14 cellular contexts compared by ENCODE assay signal in the genomic region with DNA sequence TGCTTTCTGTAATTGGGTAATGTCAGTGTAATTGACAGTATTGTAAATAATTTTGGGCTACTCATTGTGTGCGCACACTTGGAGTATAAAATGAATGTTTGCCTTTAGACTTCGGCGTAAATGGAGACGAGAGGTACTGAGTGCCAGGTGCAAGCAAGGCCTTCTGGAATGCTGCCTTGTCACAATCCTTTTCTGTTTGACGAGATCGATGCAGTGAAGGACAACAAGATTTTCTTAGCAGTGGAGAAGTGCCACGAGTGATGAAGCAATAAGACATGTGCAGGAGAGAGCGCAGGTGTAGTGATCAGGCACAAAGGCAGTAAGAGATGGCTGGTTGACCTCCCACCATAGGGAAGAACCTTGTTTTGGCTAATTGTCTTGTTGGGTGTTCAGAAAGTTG.
DNase-seq lines count a peak whose midpoint lies in the region; ATAC-seq, FAIRE-seq and TF ChIP-seq lines count a peak whose summit lies in the region.
"Had no signal": no experiment of that assay in that cellular context is flagged by ENCODE, and none has a peak within 500 bp of the region (broad histone marks: within the 10 kb centered on the region; RNA-seq: fewer than 3 reads in every experiment).

No MANE protein-coding gene starts in this region.

- peaks cover 0 to 9% of the 10 kb centered on the region in 2 experiments; a peak in 2 of 4 replicates for H3K79me2 ChIP-seq in H1 (ENCODE audit: control insufficient read depth in 1 of 2, insufficient read depth in 2 of 2, low read length in 2 of 2)
- H3K79me2 ChIP-seq: parathyroid adenoma had no signal

- no peak overlapping the region for H3K4ac ChIP-seq in H1 (replicated peaks; ENCODE audit: insufficient read length, low read depth, low read length)

- no peak for TF ChIP-seq POLR2A in H1 (IDR thresholded peaks at IDR 0.05; ENCODE audit: control extremely low read depth in 1 of 2, low read depth in 2 of 2, low read length in 2 of 2)

- no peak overlapping the region for H2AFZ ChIP-seq in H1 (ENCODE audit: low read length)
- H2AFZ ChIP-seq: parathyroid adenoma had no signal

- 0 out of 2 replicates have a peak overlapping the region, but pooled peaks have one; percentile 30 for H2BK12ac ChIP-seq in H1 (ENCODE audit: low read depth, low read length)

- H3K18ac ChIP-seq in H1 (ENCODE audit: extremely low read depth, low read length) = no peak overlapping the region

- no peak overlapping the region for H3K27ac ChIP-seq in H1 (ENCODE audit: low read depth, low read length)
- H3K27ac ChIP-seq: parathyroid adenoma, upper lobe of left lung had no signal

- no peak for TF ChIP-seq CTCF in H1 (IDR thresholded peaks at IDR 0.05; ENCODE audit: control extremely low read depth in 1 of 3, insufficient read depth in 1 of 3, low read depth in 1 of 3, low read length in 3 of 3)

- no peak for TF ChIP-seq EP300 in H1 (IDR thresholded peaks at IDR 0.05; ENCODE audit: borderline replicate concordance in 1 of 2, low read depth in 2 of 2, low read length in 2 of 2)

- H2BK15ac ChIP-seq in H1 (ENCODE audit: low read length) = no peak overlapping the region

- WGBS in H1 (ENCODE audit: extremely low coverage in 1 of 2, insufficient coverage in 1 of 2, insufficient read length in 1 of 2, insufficient replicate concordance in 2 of 2, low coverage in 1 of 2, low lambda C conversion rate in 2 of 2, missing lambda C conversion rate in 1 of 2), 2 experiments = 91% methylated on average over 8 of the region's 8 CpGs; no CpG with 5 or more reads in 1 of the 2 experiments

- DNase-seq in DMS53 (lab: John Stamatoyannopoulos, UW) (peak; percentile 48), NCI-H1417 treated with DMSO at 0.1 percent for 48 hours (lab: John Stamatoyannopoulos, UW) (peak; percentile 83), NCI-H510A (lab: John Stamatoyannopoulos, UW) (peak; percentile 13), H1 (ENCODE audit: low read depth in 1 of 2, low spot score in 2 of 2) (no peak), NCI-H446 (lab: John Stamatoyannopoulos, UW) (no peak), globus pallidus (ENCODE audit: low spot score) (no peak)
- DNase-seq in activated effector memory CD4-positive, alpha-beta T cell treated with anti-CD3 and anti-CD28 coated beads, Interleukin-2, amount 50 U/mL, for 16 hours = no peak
- DNase-seq: DND-41 had no signal

- H3K9ac ChIP-seq in H1 (replicated peaks in 1 of 4; ENCODE audit: extremely low read depth in 1 of 4, low read depth in 3 of 4, low read length in 3 of 4) = no peak overlapping the region
- H3K9ac ChIP-seq: parathyroid adenoma had no signal

- ATAC-seq in HG03025 (IDR thresholded peaks at IDR 0.05; ENCODE audit: low FRiP score, unreplicated experiment) = no peak
- ATAC-seq: HepG2, SK-N-SH treated with all-trans-retinoic acid at 6 μM for 48 hours had no signal

- no peaks in the 10 kb centered on the region for H3K36me3 ChIP-seq in H1 (ENCODE audit: control insufficient read depth in 2 of 4, insufficient read depth in 4 of 4, low read length in 3 of 4)
- H3K36me3 ChIP-seq: upper lobe of left lung had no signal

- peaks cover 3% of the 10 kb centered on the region for H3K79me1 ChIP-seq in H1 (ENCODE audit: low read depth, low read length)

- no peak overlapping the region for H4K91ac ChIP-seq in H1 (replicated peaks; ENCODE audit: insufficient read length, low read length)

- H4K5ac ChIP-seq in H1 (ENCODE audit: insufficient read length, low read depth, low read length) = no peak overlapping the region

- H2BK20ac ChIP-seq in H1 (ENCODE audit: low read length) = no peak overlapping the region

- H2AK5ac ChIP-seq in H1 (ENCODE audit: low read depth, low read length) = no peak overlapping the region

- no peaks in the 10 kb centered on the region for H3K9me3 ChIP-seq in H1 (ENCODE audit: insufficient read depth in 2 of 2, low read depth in 1 of 2, low read length in 1 of 2)
- H3K9me3 ChIP-seq: upper lobe of left lung had no signal

- H3K4me3 ChIP-seq in H1 (ENCODE audit: extremely low read depth in 1 of 4, insufficient read depth in 2 of 4, low read depth in 3 of 4, low read length in 4 of 4) = no peak overlapping the region
- H3K4me3 ChIP-seq: upper lobe of left lung had no signal

- no peak overlapping the region for H3K4me2 ChIP-seq in H1 (ENCODE audit: insufficient read depth in 1 of 2, low read depth in 2 of 2, low read length in 2 of 2)

- H4K20me1 ChIP-seq in H1 (replicated peaks in 1 of 2; ENCODE audit: control insufficient read depth in 1 of 2, insufficient read depth in 2 of 2, low read length in 2 of 2) = peaks cover 0 to 5% of the 10 kb centered on the region in 2 experiments

- H2BK5ac ChIP-seq in H1 (ENCODE audit: low read depth, low read length) = no peak overlapping the region

- no peak overlapping the region for H3K23ac ChIP-seq in H1 (ENCODE audit: insufficient read length)

- no peak overlapping the region for H3K56ac ChIP-seq in H1 (replicated peaks; ENCODE audit: insufficient read length, low read depth, low read length)

- H4K8ac ChIP-seq in H1 (ENCODE audit: extremely low read depth, insufficient read depth, low read length) = no peak overlapping the region

- H2BK120ac ChIP-seq in H1 (replicated peaks; ENCODE audit: low read depth, low read length) = no peak overlapping the region

- peaks cover 2% of the 10 kb centered on the region; the same call in 1 of the 2 replicates for H3K23me2 ChIP-seq in H1 (ENCODE audit: low read depth, low read length)

- no peak for TF ChIP-seq RAD21 in H1 (IDR thresholded peaks at IDR 0.05 in 1 of 2, conservative IDR thresholded peaks at IDR 0.05 in 1 of 2; ENCODE audit: low read depth in 2 of 2, low read length in 2 of 2)

- H3K14ac ChIP-seq in H1 (ENCODE audit: insufficient read length) = no peak overlapping the region

- FAIRE-seq in H1 (lab: Jason Lieb, UNC) = no peak
- FAIRE-seq: HepG2, islet of Langerhans had no signal

- POLR2A ChIA-PET in H1 (lab: Charles Lee; ENCODE audit: partially characterized antibody) = no interaction called here

- CTCF ChIA-PET in H1 (lab: Charles Lee; ENCODE audit: partially characterized antibody) = interaction anchor here (0.7 to 3.1 kb wide), 2 partner anchors 22 to 35 kb away, joined by 3 to 13 read pairs; no protein-coding TSS in a partner anchor

- H3K27me3 ChIP-seq in H1 (replicated peaks in 1 of 4; ENCODE audit: control insufficient read depth in 3 of 4, extremely low read depth in 1 of 4, insufficient read depth in 3 of 4, low read length in 3 of 4) = no peaks in the 10 kb centered on the region
- H3K27me3 ChIP-seq: upper lobe of left lung had no signal

- H3K4me1 ChIP-seq in H1 (replicated peaks in 1 of 4; ENCODE audit: control insufficient read depth in 3 of 4, insufficient read depth in 4 of 4, low read length in 3 of 4) = no peaks in the 10 kb centered on the region
- H3K4me1 ChIP-seq: parathyroid adenoma had no signal

TF ChIP-seq in H1, 55 proteins besides CTCF, POLR2A, EP300 and RAD21:
- TF ChIP-seq TBP (IDR thresholded peaks at IDR 0.05; ENCODE audit: low read depth, low read length) = no peak
- TF ChIP-seq CTBP2 (IDR thresholded peaks at IDR 0.05; ENCODE audit: borderline replicate concordance, insufficient read depth, insufficient read length, low read length) = no peak
- TF ChIP-seq, protein P1, sequence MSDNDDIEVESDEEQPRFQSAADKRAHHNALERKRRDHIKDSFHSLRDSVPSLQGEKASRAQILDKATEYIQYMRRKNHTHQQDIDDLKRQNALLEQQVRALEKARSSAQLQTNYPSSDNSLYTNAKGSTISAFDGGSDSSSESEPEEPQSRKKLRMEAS (IDR thresholded peaks at IDR 0.05) = no peak
- TF ChIP-seq HDAC2 (IDR thresholded peaks at IDR 0.05; ENCODE audit: borderline replicate concordance in 1 of 2, low read depth in 2 of 2, low read length in 2 of 2) = no peak
- TF ChIP-seq KDM5A (IDR thresholded peaks at IDR 0.05; ENCODE audit: low read length) = no peak
- no peak for TF ChIP-seq TAF7 (optimal IDR thresholded peaks at IDR 0.05; ENCODE audit: borderline replicate concordance, low read depth, low read length)
- TF ChIP-seq SIN3A (conservative IDR thresholded peaks at IDR 0.05 in 1 of 2, IDR thresholded peaks at IDR 0.05 in 1 of 2; ENCODE audit: low read depth in 1 of 2, low read length in 2 of 2) = no peak
- TF ChIP-seq JUN (IDR thresholded peaks at IDR 0.05; ENCODE audit: low read depth, low read length) = no peak
- no peak for TF ChIP-seq YY1 (IDR thresholded peaks at IDR 0.05; ENCODE audit: low read depth, low read length)

Comparison
In these comparisons a context has a peak if more than half of its experiments do, and no peak if none do; other contexts are left out.
1. DNase-seq: peak in DMS53 (single experiment), NCI-H1417 treated with DMSO at 0.1 percent for 48 hours (single experiment) and NCI-H510A (single experiment); none in H1 (0 of 2), NCI-H446 (0 of 2), activated effector memory CD4-positive, alpha-beta T cell treated with anti-CD3 and anti-CD28 coated beads, Interleukin-2, amount 50 U/mL, for 16 hours (single experiment) and globus pallidus (single experiment).